ENCODE assay signal across 20 cellular contexts in the genomic region with DNA sequence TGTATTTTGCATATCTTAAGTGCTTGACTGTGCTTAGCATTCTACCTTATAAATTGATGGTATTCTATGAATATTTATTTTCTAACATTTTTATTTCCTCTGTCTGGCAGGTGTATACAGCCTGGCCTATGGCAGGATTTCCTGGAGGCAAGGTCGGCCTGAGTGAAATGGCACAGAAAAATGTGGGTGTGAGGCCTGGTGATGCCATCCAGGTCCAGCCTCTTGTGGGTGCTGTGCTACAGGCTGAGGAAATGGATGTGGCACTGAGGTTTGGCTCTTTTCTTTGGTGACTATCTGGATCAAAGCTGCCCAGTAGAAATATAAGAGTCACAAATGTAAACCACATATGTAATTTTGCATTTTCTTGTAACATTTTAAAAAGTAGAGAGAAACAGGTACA. TPM values are rescaled to one million over a fixed set of nuclear protein-coding genes. Genes with fewer than 3 reads are reported as not detected.
DNase-seq lines count a peak whose midpoint lies in the region; ATAC-seq, FAIRE-seq and TF ChIP-seq lines count a peak whose summit lies in the region.
"Had no signal": no experiment of that assay in that cellular context is flagged by ENCODE, and none has a peak within 500 bp of the region (broad histone marks: within the 10 kb centered on the region; RNA-seq: fewer than 3 reads in every experiment).

No MANE protein-coding gene starts in this region.

- no CpG with 5 or more reads among the region's 1 CpG for WGBS in IMR-90 (ENCODE audit: extremely low coverage in 2 of 2, insufficient read length in 1 of 2), 2 experiments

- H3K4me1 ChIP-seq in IMR-90 (ENCODE audit: control insufficient read depth, insufficient read depth, low read length): no peaks in the 10 kb centered on the region
- H3K4me1 ChIP-seq: Caco-2 had no signal

- no peak overlapping the region for H3K27ac ChIP-seq in IMR-90 (ENCODE audit: insufficient read depth, low read length)
- H3K27ac ChIP-seq: 22Rv1, A549, C4-2B, GM23248 had no signal

- no peak overlapping the region for H2BK20ac ChIP-seq in IMR-90 (ENCODE audit: low read depth, low read length)

- BruUV-seq in IMR-90 (replicated peaks; lab: Mats Ljungman, UMichigan): no TSS peak
- BruUV-seq in Calu3 (replicated peaks; lab: Mats Ljungman, UMichigan): no TSS peak

- no peak overlapping the region for H4K5ac ChIP-seq in IMR-90 (ENCODE audit: low read depth, low read length)

- no peak overlapping the region for H3K27ac Mint-ChIP-seq in activated CD4-positive, alpha-beta T cell treated with anti-CD3 and anti-CD28 coated beads for 36 hours
- H3K27ac Mint-ChIP-seq in activated T-cell treated with anti-CD3 and anti-CD28 coated beads, Interleukin-2, amount 50 U/mL, for 72 hours: no peak overlapping the region
- no peak overlapping the region for H3K27ac Mint-ChIP-seq in Calu3 (ENCODE audit: unreplicated experiment)
- H3K27ac Mint-ChIP-seq: CD4-positive, alpha-beta T cell had no signal

- H2AK5ac ChIP-seq in IMR-90 (ENCODE audit: low read depth, low read length): no peak overlapping the region

- in situ Hi-C loops in IMR-90 (cut with MboI; ENCODE audit: low sequenced_read_pairs): loop anchor here (5.0 kb wide), 1 partner anchor 177 kb away; no protein-coding TSS in a partner anchor

- no peak overlapping the region for H3K4ac ChIP-seq in IMR-90 (ENCODE audit: low read depth, low read length)

- H3K27me3 ChIP-seq in IMR-90 (ENCODE audit: control insufficient read depth, insufficient read depth, low read length) (no peaks in the 10 kb centered on the region), bronchial epithelial cell (ENCODE audit: control insufficient read depth, insufficient read depth, low read length) (no peaks in the 10 kb centered on the region)

- intact Hi-C loops in activated CD4-positive, alpha-beta T cell treated with anti-CD3 and anti-CD28 coated beads for 36 hours (cut with DNase I, micrococcal nuclease): loop anchor here in 1 of 2 experiments (10.0 kb wide), 1 partner anchor 1104 kb away; the partner anchor contains the start of gene CCNA2
- intact Hi-C loops in IMR-90 (cut with micrococcal nuclease) (no loop called here), left colon (cut with DNase I, micrococcal nuclease) (loop anchor here in 1 of 2 donors (10.0 kb wide), 1 partner anchor 174 kb away; no protein-coding TSS in a partner anchor), Calu3 (cut with micrococcal nuclease; ENCODE audit: unreplicated experiment) (no loop called here)

- H3K4me2 ChIP-seq in IMR-90 (ENCODE audit: low read depth, low read length): no peak overlapping the region
- H3K4me2 ChIP-seq: A549 had no signal

- H3K9me1 ChIP-seq in IMR-90 (ENCODE audit: insufficient read depth, low read length): peaks cover 3% of the 10 kb centered on the region; the same call in 1 of the 2 replicates

- no peak for FAIRE-seq in bronchial epithelial cell (lab: Jason Lieb, UNC)
- FAIRE-seq: A549, GM12892, GM18507 had no signal

- TF ChIP-seq RAD21 in IMR-90 (IDR thresholded peaks at IDR 0.05; ENCODE audit: low read length): no peak

- H3K4me3 Mint-ChIP-seq in activated CD4-positive, alpha-beta T cell treated with anti-CD3 and anti-CD28 coated beads for 36 hours: no peak overlapping the region
- H3K4me3 Mint-ChIP-seq in activated T-cell treated with anti-CD3 and anti-CD28 coated beads, Interleukin-2, amount 50 U/mL, for 72 hours: no peak overlapping the region
- no peak overlapping the region for H3K4me3 Mint-ChIP-seq in Calu3 (ENCODE audit: low read depth, unreplicated experiment)
- H3K4me3 Mint-ChIP-seq: CD4-positive, alpha-beta T cell had no signal

- no peak overlapping the region for H2BK5ac ChIP-seq in IMR-90 (ENCODE audit: low read depth, low read length, poor library complexity, severe bottlenecking)

- H3K14ac ChIP-seq in IMR-90 (replicated peaks; ENCODE audit: low read depth, low read length): no peak overlapping the region

- H3K23ac ChIP-seq in IMR-90 (ENCODE audit: low read depth, low read length): no peak overlapping the region

- no peak overlapping the region for H2BK120ac ChIP-seq in IMR-90 (ENCODE audit: low read depth, low read length)

- H3K36me3 Mint-ChIP-seq in activated CD4-positive, alpha-beta T cell treated with anti-CD3 and anti-CD28 coated beads for 36 hours (ENCODE audit: low read depth): peaks cover 11% of the 10 kb centered on the region
- peaks cover 2 to 4% of the 10 kb centered on the region in 2 donors for H3K36me3 Mint-ChIP-seq in activated T-cell treated with anti-CD3 and anti-CD28 coated beads, Interleukin-2, amount 50 U/mL, for 72 hours (ENCODE audit: insufficient read depth in 2 of 2)
- H3K36me3 Mint-ChIP-seq in Calu3 (ENCODE audit: insufficient read depth, unreplicated experiment): no peaks in the 10 kb centered on the region

- H3K9me3 ChIP-seq in IMR-90 (ENCODE audit: control insufficient read depth, insufficient read depth, low read length): no peaks in the 10 kb centered on the region
- H3K9me3 ChIP-seq: A549, Caco-2, HAP-1 had no signal

- dilution Hi-C loops in IMR-90 (cut with HindIII; ENCODE audit: low sequenced_read_pairs, unreplicated experiment): no loop called here

- H4K8ac ChIP-seq in IMR-90 (ENCODE audit: low read depth in 2 of 2, low read length in 2 of 2): no peak overlapping the region

- ATAC-seq in activated CD4-positive, alpha-beta T cell treated with anti-CD3 and anti-CD28 coated beads for 36 hours: peak; percentile 42
- no peak for ATAC-seq in IMR-90 (ENCODE audit: low read depth)
- peak; percentile 49 for ATAC-seq in left colon
- ATAC-seq in activated T-cell treated with anti-CD3 and anti-CD28 coated beads, Interleukin-2, amount 50 U/mL, for 72 hours (replicated peaks in 1 of 2): no peak
- ATAC-seq: A549 had no signal

- POLR2A ChIA-PET in activated CD4-positive, alpha-beta T cell treated with anti-CD3 and anti-CD28 coated beads for 36 hours (lab: Charles Lee): no interaction called here
- POLR2A ChIA-PET in IMR-90 (lab: Charles Lee; ENCODE audit: unreplicated experiment): no interaction called here

- H3K4me3 ChIP-seq in IMR-90 (ENCODE audit: insufficient read depth, low read depth, low read length) (no peak overlapping the region), bronchial epithelial cell (ENCODE audit: low read depth, low read length) (no peak overlapping the region)
- H3K4me3 ChIP-seq: A549, GM23248, HAP-1 had no signal

- no peak overlapping the region for H3K56ac ChIP-seq in IMR-90 (ENCODE audit: extremely low read depth, insufficient read depth, low read length)

- H3K36me3 ChIP-seq in IMR-90 (ENCODE audit: control insufficient read depth, insufficient read depth, low read length) (peaks cover 4% of the 10 kb centered on the region), bronchial epithelial cell (ENCODE audit: control insufficient read depth, insufficient read depth, low read length) (no peaks in the 10 kb centered on the region)

- no peaks in the 10 kb centered on the region for H4K20me1 ChIP-seq in IMR-90 (ENCODE audit: insufficient read depth, low read length)

- peaks cover 5% of the 10 kb centered on the region for H3K4me1 Mint-ChIP-seq in activated CD4-positive, alpha-beta T cell treated with anti-CD3 and anti-CD28 coated beads for 36 hours
- peaks cover 4% of the 10 kb centered on the region for H3K4me1 Mint-ChIP-seq in activated T-cell treated with anti-CD3 and anti-CD28 coated beads, Interleukin-2, amount 50 U/mL, for 72 hours (ENCODE audit: low read depth)
- H3K4me1 Mint-ChIP-seq in Calu3 (ENCODE audit: low read depth, unreplicated experiment): no peaks in the 10 kb centered on the region

- H3K79me1 ChIP-seq in IMR-90 (ENCODE audit: low read depth in 1 of 2, low read length in 2 of 2): peaks cover 17 to 24% of the 10 kb centered on the region in 2 experiments

- CTCF ChIA-PET in activated CD4-positive, alpha-beta T cell treated with anti-CD3 and anti-CD28 coated beads for 36 hours (lab: Charles Lee): interaction anchor here (1.0 to 3.3 kb wide), 5 partner anchors 15 to 524 kb away, joined by 3 to 14 read pairs (median 11); partner anchors contain the start of gene BBS12
- CTCF ChIA-PET in IMR-90 (lab: Yijun Ruan, JAX): no interaction called here
- CTCF ChIA-PET in Calu3 (lab: Charles Lee): no interaction called here

- H3K9me3 Mint-ChIP-seq in activated CD4-positive, alpha-beta T cell treated with anti-CD3 and anti-CD28 coated beads for 36 hours (ENCODE audit: low read depth): no peaks in the 10 kb centered on the region
- no peaks in the 10 kb centered on the region for H3K9me3 Mint-ChIP-seq in activated T-cell treated with anti-CD3 and anti-CD28 coated beads, Interleukin-2, amount 50 U/mL, for 72 hours
- no peaks in the 10 kb centered on the region for H3K9me3 Mint-ChIP-seq in Calu3 (ENCODE audit: low read depth, unreplicated experiment)
- H3K9me3 Mint-ChIP-seq: CD4-positive, alpha-beta T cell had no signal

- H3K27me3 Mint-ChIP-seq in activated CD4-positive, alpha-beta T cell treated with anti-CD3 and anti-CD28 coated beads for 36 hours: no peaks in the 10 kb centered on the region
- no peaks in the 10 kb centered on the region for H3K27me3 Mint-ChIP-seq in activated T-cell treated with anti-CD3 and anti-CD28 coated beads, Interleukin-2, amount 50 U/mL, for 72 hours (ENCODE audit: low read depth)
- no peaks in the 10 kb centered on the region for H3K27me3 Mint-ChIP-seq in Calu3 (ENCODE audit: unreplicated experiment)
- H3K27me3 Mint-ChIP-seq: CD4-positive, alpha-beta T cell had no signal

- no peak for TF ChIP-seq POLR2A in IMR-90 (IDR thresholded peaks at IDR 0.05; ENCODE audit: low read depth, low read length)

- TF ChIP-seq CTCF in IMR-90 (conservative IDR thresholded peaks at IDR 0.05; ENCODE audit: low read depth, low read length) (no peak), bronchial epithelial cell (IDR thresholded peaks at IDR 0.05; ENCODE audit: insufficient read depth, low read length, severe bottlenecking) (no peak), Calu3 (IDR thresholded peaks at IDR 0.05; ENCODE audit: unreplicated experiment) (no peak)

- H3K18ac ChIP-seq in IMR-90 (ENCODE audit: low read depth, low read length): no peak overlapping the region

- H2AK9ac ChIP-seq in IMR-90 (replicated peaks; ENCODE audit: low read depth, low read length, poor library complexity): peak overlapping the region; percentile 34

- H3K9ac ChIP-seq in IMR-90 (ENCODE audit: low read depth, low read length): no peak overlapping the region
- H3K9ac ChIP-seq: GM23248 had no signal

- no peak overlapping the region for H4K91ac ChIP-seq in IMR-90 (ENCODE audit: insufficient read depth, low read depth, low read length)

- no peak overlapping the region for H2BK15ac ChIP-seq in IMR-90 (ENCODE audit: low read depth, low read length)

- DNase-seq in activated CD4-positive, alpha-beta T cell treated with anti-CD3 and anti-CD28 coated beads for 36 hours: peak; percentile 17
- no peak for DNase-seq in activated CD4-positive, alpha-beta T cell treated with anti-CD3 and anti-CD28 coated beads for 4 hours
- no peak for DNase-seq in IMR-90
- peak; percentile 5 for DNase-seq in bronchial epithelial cell (ENCODE audit: low read depth)
- no peak for DNase-seq in left colon
- no peak for DNase-seq in activated T-cell treated with anti-CD3 and anti-CD28 coated beads, Interleukin-2, amount 50 U/mL, for 72 hours
- DNase-seq in Calu3: no peak
- DNase-seq: AML-193; Caco-2; CD4-positive, alpha-beta T cell; DMS153; DMS79; GDM1; GM23248 had no signal

- no peak overlapping the region for H2AFZ ChIP-seq in IMR-90 (replicated peaks; ENCODE audit: low read length, poor library complexity)
- H2AFZ ChIP-seq: GM23248 had no signal

RNA-seq across cellular contexts. Expression of gene NUDT6, which starts 6.5 kb away (rescaled TPM):
- 1 to 10 TPM; 8.8 to 9.2 TPM for total RNA-seq in activated CD4-positive, alpha-beta T cell treated with anti-CD3 and anti-CD28 coated beads for 36 hours
- total RNA-seq in IMR-90 (2012; rRNA removed) (2.7 and 4.2 TPM in 2 replicates), bronchial epithelial cell (2.7 and 3.9 TPM in 2 replicates), left colon (1 to 10 TPM; 7.7 to 8.6 TPM), Calu3 (2022) (4.9 and 5.4 TPM in 2 replicates)
- polyA plus RNA-seq in IMR-90 (2012; rRNA removed): 4.8 and 5.1 TPM in 2 replicates
- 2.5 and 3.1 TPM in 2 replicates for polyA plus RNA-seq in IMR-90 (2012; cell fraction: cytosol; rRNA removed)
- 2.1 and 4.5 TPM in 2 replicates for polyA plus RNA-seq in IMR-90 (2012; cell fraction: nucleus; rRNA removed; ENCODE audit: low replicate concordance)
- 10 to 100 TPM in 1 of 2 donors, 1 to 10 TPM in 1; 8.5 to 10.3 TPM for total RNA-seq in activated T-cell treated with anti-CD3 and anti-CD28 coated beads, Interleukin-2, amount 50 U/mL, for 72 hours

Comparison
In these comparisons a context has a peak if more than half of its experiments do, and no peak if none do; other contexts are left out.
1. DNase-seq: peak in activated CD4-positive, alpha-beta T cell treated with anti-CD3 and anti-CD28 coated beads for 36 hours (single experiment) and bronchial epithelial cell (single experiment); none in activated CD4-positive, alpha-beta T cell treated with anti-CD3 and anti-CD28 coated beads for 4 hours (0 of 2), IMR-90 (single experiment), left colon (0 of 2), activated T-cell treated with anti-CD3 and anti-CD28 coated beads, Interleukin-2, amount 50 U/mL, for 72 hours (0 of 2) and Calu3 (single experiment).
2. ATAC-seq: peak in activated CD4-positive, alpha-beta T cell treated with anti-CD3 and anti-CD28 coated beads for 36 hours (single experiment) and left colon (single experiment); none in IMR-90 (single experiment) and activated T-cell treated with anti-CD3 and anti-CD28 coated beads, Interleukin-2, amount 50 U/mL, for 72 hours (0 of 2).